1 cellular context compared by ENCODE assay signal in genomic region chr1:159922499-159923202, GRCh38.
TF ChIP-seq lines count a peak whose summit lies in the region.

No MANE protein-coding gene starts in this region.

TF ChIP-seq in H1, 55 proteins besides CTCF, POLR2A, EP300 and RAD21:
- TF ChIP-seq RNF2 (IDR thresholded peaks at IDR 0.05; ENCODE audit: borderline replicate concordance, low read depth, low read length, missing control alignments, poor library complexity, severe bottlenecking) (no peak), KDM4A (IDR thresholded peaks at IDR 0.05; ENCODE audit: low read depth, low read length, severe bottlenecking) (no peak), POLR2AphosphoS5 (IDR thresholded peaks at IDR 0.05; ENCODE audit: low read depth, low read length) (no peak), ATF2 (IDR thresholded peaks at IDR 0.05; ENCODE audit: low read length) (no peak), FOSL1 (IDR thresholded peaks at IDR 0.05; ENCODE audit: insufficient read depth, low read depth, low read length) (no peak)
